Comparison of ENCODE assay signal across 18 cellular contexts in the genomic region with DNA sequence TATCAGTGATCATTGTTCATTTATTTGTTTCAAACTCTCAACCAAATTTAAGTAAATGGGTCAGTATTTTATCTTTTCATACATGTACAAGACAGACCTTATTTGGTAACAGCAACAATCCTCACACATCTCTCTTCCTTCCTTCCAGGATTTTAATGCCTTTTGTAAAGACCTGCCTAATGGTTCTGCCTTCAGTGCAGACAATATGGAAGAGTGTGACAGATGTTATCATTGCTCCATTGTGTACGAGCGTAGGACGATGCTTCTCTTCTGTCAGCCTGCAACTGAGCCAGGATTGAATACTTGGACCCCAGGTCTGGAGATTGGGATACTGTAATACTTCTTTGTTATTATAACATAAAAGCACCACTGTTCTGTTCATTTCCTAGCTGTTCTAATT. TPM values are rescaled to one million over a fixed set of nuclear protein-coding genes. Genes with fewer than 3 reads are reported as not detected.
DNase-seq lines count a peak whose midpoint lies in the region; ATAC-seq, FAIRE-seq and TF ChIP-seq lines count a peak whose summit lies in the region.
"Had no signal": no experiment of that assay in that cellular context is flagged by ENCODE, and none has a peak within 500 bp of the region (broad histone marks: within the 10 kb centered on the region; RNA-seq: fewer than 3 reads in every experiment).

No MANE protein-coding gene starts in this region.

- no peak overlapping the region for H2BK15ac ChIP-seq in mesenchymal stem cell (ENCODE audit: low read depth, poor library complexity, severe bottlenecking)

- H3K18ac ChIP-seq in mesenchymal stem cell (ENCODE audit: low read depth in 1 of 2, low read length in 2 of 2): no peak overlapping the region

- peak; percentile 67 for DNase-seq in A673 (ENCODE audit: low spot score)
- no peak for DNase-seq in H54 (ENCODE audit: insufficient read length, low spot score)
- DNase-seq in coronary artery (ENCODE audit: low spot score): no peak
- DNase-seq in mesenchymal stem cell: no peak
- DNase-seq in kidney glomerular epithelial cell (lab: John Stamatoyannopoulos, UW): no peak
- DNase-seq in activated gamma-delta T cell (lab: John Stamatoyannopoulos, UW): no peak
- DNase-seq: BE2C; CD4-positive, alpha-beta T cell; EL; NCI-H1417 treated with DMSO at 0.1 percent for 48 hours; NCI-H1930; NCI-H2171 treated with DMSO at 0.1 percent for 48 hours; NCI-H510A treated with DMSO at 0.1 percent for 48 hours; SHP77 treated with DMSO at 0.1 percent for 48 hours had no signal

- H2AK5ac ChIP-seq in mesenchymal stem cell (ENCODE audit: low read length, severe bottlenecking): peak overlapping the region; percentile 82

- TF ChIP-seq CTCF in A673 (conservative IDR thresholded peaks at IDR 0.05; ENCODE audit: low read depth, low read length): no peak
- no peak for TF ChIP-seq CTCF in coronary artery (IDR thresholded peaks at IDR 0.05)

- H2BK120ac ChIP-seq in mesenchymal stem cell (ENCODE audit: low read depth, low read length): no peak overlapping the region

- no peaks in the 10 kb centered on the region for H3K9me3 ChIP-seq in A673 (ENCODE audit: low read depth, low read length, poor library complexity, severe bottlenecking)
- no peaks in the 10 kb centered on the region for H3K9me3 ChIP-seq in mesenchymal stem cell (ENCODE audit: control insufficient read depth, low read length)
- H3K9me3 ChIP-seq: BE2C had no signal

- H3K4ac ChIP-seq in mesenchymal stem cell (ENCODE audit: low read depth in 1 of 2, low read length in 2 of 2): no peak overlapping the region

- H4K8ac ChIP-seq in mesenchymal stem cell (ENCODE audit: low read length): no peak overlapping the region

- no peak overlapping the region for H3K9ac ChIP-seq in mesenchymal stem cell (ENCODE audit: low read length)

- H3K14ac ChIP-seq in mesenchymal stem cell (ENCODE audit: low read length in 2 of 2): no peak overlapping the region

- no peak for ATAC-seq in HG02759 (IDR thresholded peaks at IDR 0.05; ENCODE audit: unreplicated experiment)
- no peak for ATAC-seq in GM21737 (IDR thresholded peaks at IDR 0.05; ENCODE audit: unreplicated experiment)

- peak; percentile 50 for FAIRE-seq in H54 (lab: Jason Lieb, UNC)
- FAIRE-seq: HTR-8/SVneo had no signal

- H3K36me3 ChIP-seq in A673 (ENCODE audit: insufficient read depth, low read length, poor library complexity, severe bottlenecking) (peaks cover 86% of the 10 kb centered on the region), mesenchymal stem cell (ENCODE audit: control insufficient read depth in 1 of 2, insufficient read depth in 2 of 2, low read depth in 1 of 2, low read length in 2 of 2) (peaks cover 7 to 71% of the 10 kb centered on the region in 2 experiments)
- H3K36me3 ChIP-seq: BE2C had no signal

- H4K91ac ChIP-seq in mesenchymal stem cell (ENCODE audit: low read length): no peak overlapping the region

- H3K27ac ChIP-seq in A673 (ENCODE audit: low read depth, low read length, poor library complexity, severe bottlenecking): peak overlapping the region; percentile 63
- peak overlapping the region; percentile 52 to 61 for H3K27ac ChIP-seq in coronary artery
- H3K27ac ChIP-seq in mesenchymal stem cell (ENCODE audit: low read length, poor library complexity, severe bottlenecking): peak overlapping the region; percentile 55
- H3K27ac ChIP-seq: HL-60 had no signal

- no peaks in the 10 kb centered on the region for H3K79me1 ChIP-seq in mesenchymal stem cell (replicated peaks; ENCODE audit: low read length, poor library complexity, severe bottlenecking)

- no peak overlapping the region for H3K4me2 ChIP-seq in mesenchymal stem cell (ENCODE audit: low read length, poor library complexity, severe bottlenecking)

- no TSS peak for BruUV-seq in A673 (replicated peaks; lab: Mats Ljungman, UMichigan)

- no peak overlapping the region for H2BK5ac ChIP-seq in mesenchymal stem cell (ENCODE audit: low read depth, low read length, poor library complexity, severe bottlenecking)

- H2BK12ac ChIP-seq in mesenchymal stem cell (ENCODE audit: low read length in 2 of 2): no peak overlapping the region

- H3K4me1 ChIP-seq in A673 (ENCODE audit: insufficient read depth, low read length, poor library complexity, severe bottlenecking): peaks cover 61% of the 10 kb centered on the region
- H3K4me1 ChIP-seq in mesenchymal stem cell (ENCODE audit: control insufficient read depth, insufficient read depth, low read depth, low read length): peaks cover 3% of the 10 kb centered on the region
- H3K4me1 ChIP-seq: BE2C had no signal

- H3K23ac ChIP-seq in mesenchymal stem cell (ENCODE audit: low read length in 2 of 2): no peak overlapping the region

- H3K4me3 ChIP-seq in A673 (ENCODE audit: low read depth, low read length, poor library complexity, severe bottlenecking) (peak overlapping the region; percentile 14), coronary artery (peak overlapping the region; percentile 52), mesenchymal stem cell (ENCODE audit: insufficient read depth in 1 of 2, low read depth in 1 of 2, low read length in 2 of 2) (no peak overlapping the region)

- intact Hi-C loops in A673 (cut with micrococcal nuclease; ENCODE audit: unreplicated experiment): no loop called here

- CTCF ChIA-PET in A673 (lab: Charles Lee): no interaction called here

- POLR2A ChIA-PET in A673 (lab: Charles Lee; ENCODE audit: low non-redundant PET): interaction anchor here (0.7 kb wide), 1 partner anchor 37 kb away, joined by 3 read pairs; no protein-coding TSS in a partner anchor

- no peak overlapping the region for H2AFZ ChIP-seq in mesenchymal stem cell (ENCODE audit: low read depth, low read length)

- 94% methylated on average over 3 of the region's 3 CpGs for WGBS in mesenchymal stem cell

- no peaks in the 10 kb centered on the region for H3K27me3 ChIP-seq in A673 (replicated peaks; ENCODE audit: insufficient read depth, low read depth, low read length, poor library complexity)
- H3K27me3 ChIP-seq in mesenchymal stem cell (ENCODE audit: control insufficient read depth in 1 of 2, insufficient read depth in 1 of 2, low read length in 2 of 2): no peaks in the 10 kb centered on the region

- TF ChIP-seq POLR2A in H54 (IDR thresholded peaks at IDR 0.05; ENCODE audit: low read depth, low read length): no peak

RNA-seq across cellular contexts. Expression of gene CAV2, which starts 6.3 kb away (rescaled TPM):
- total RNA-seq in A673 (2021): 265 and 286 TPM in 2 replicates
- 53.9 TPM for polyA plus RNA-seq in mesenchymal stem cell (2013, experiment 1 of 2)
- polyA plus RNA-seq in mesenchymal stem cell (2013, experiment 2 of 2): 58.7 TPM
- total RNA-seq: CD4-positive, alpha-beta T cell had no signal

RNA-seq across cellular contexts. Expression of gene CAV1, which starts 19.0 kb away (rescaled TPM):
- 1,757 and 2,074 TPM in 2 replicates for total RNA-seq in A673 (2021)
- polyA plus RNA-seq in mesenchymal stem cell (2013, experiment 1 of 2): 281 TPM
- 300 TPM for polyA plus RNA-seq in mesenchymal stem cell (2013, experiment 2 of 2)
- total RNA-seq: CD4-positive, alpha-beta T cell had no signal

Comparison
In these comparisons a context has a peak if more than half of its experiments do, and no peak if none do; other contexts are left out.
1. H3K4me3 ChIP-seq: peak in A673 (single experiment) and coronary artery (single experiment); none in mesenchymal stem cell (0 of 2).
2. Peak in every context shown above with its lines, with median percentiles within 50 percentile points of each other: H3K27ac ChIP-seq.